Comparison of ENCODE assay signal across 8 cellular contexts in genomic region chr16:49281481-49281842, GRCh38. TPM values are rescaled to one million over a fixed set of nuclear protein-coding genes. Genes with fewer than 3 reads are reported as not detected.
DNase-seq lines count a peak whose midpoint lies in the region; ATAC-seq and TF ChIP-seq lines count a peak whose summit lies in the region.

Gene CBLN1 (minus strand): TSS chr16:49281838. CDS start chr16:49281465, 373 bp downstream.

- H3K27ac Mint-ChIP-seq in glutamatergic neuron (ENCODE audit: unreplicated experiment): no peak within 1 kb of the TSS

- DNase-seq in OCI-LY7 (ENCODE audit: low spot score): no peak
- no peak for DNase-seq in glutamatergic neuron
- no peak for DNase-seq in NCI-H1105 treated with DMSO at 0.1 percent for 48 hours (lab: John Stamatoyannopoulos, UW)
- no peak for DNase-seq in DMS79 treated with DMSO at 0.1 percent for 48 hours (lab: John Stamatoyannopoulos, UW)
- no peak for DNase-seq in OCI-M1 (lab: John Stamatoyannopoulos, UW)

- no peaks in the 10 kb centered on the region for H3K36me3 ChIP-seq in OCI-LY7 (ENCODE audit: insufficient read depth, low read length)

- peaks cover 16% of the 10 kb centered on the region for H3K9me3 Mint-ChIP-seq in glutamatergic neuron (ENCODE audit: unreplicated experiment)

- BruUV-seq in OCI-LY7 (replicated peaks; lab: Mats Ljungman, UMichigan): no TSS peak

- no peaks in the 10 kb centered on the region for H3K9me2 ChIP-seq in OCI-LY7 (ENCODE audit: insufficient read depth, low read length)

- peaks cover under 1% of the 10 kb centered on the region for H3K36me3 Mint-ChIP-seq in glutamatergic neuron (ENCODE audit: unreplicated experiment)

- H3K27me3 Mint-ChIP-seq in glutamatergic neuron (ENCODE audit: unreplicated experiment): peaks cover 32% of the 10 kb centered on the region

- H3K27ac ChIP-seq in OCI-LY7 (ENCODE audit: low read depth, low read length, poor library complexity, severe bottlenecking) (peak within 1 kb of the TSS; percentile 66), skin epidermis (no peak within 1 kb of the TSS)

- intact Hi-C loops in OCI-LY7 (cut with micrococcal nuclease; ENCODE audit: unreplicated experiment): loop anchor here (5.0 to 10.0 kb wide), 2 partner anchors 56 to 897 kb away; partner anchors contain the start of gene SIAH1

- peak within 1 kb of the TSS; percentile 72 for H3K4me3 ChIP-seq in OCI-LY7 (ENCODE audit: low read depth, low read length, poor library complexity, severe bottlenecking)
- peak within 1 kb of the TSS in 5 of 7 experiments; percentile 19 to 48 (median 31) for H3K4me3 ChIP-seq in skin epidermis

- H3K79me2 ChIP-seq in OCI-LY7 (ENCODE audit: insufficient read depth, low read depth, low read length): no peaks in the 10 kb centered on the region

- no peaks in the 10 kb centered on the region for H3K9me3 ChIP-seq in OCI-LY7 (ENCODE audit: low read length)

- CTCF ChIA-PET in OCI-LY7 (lab: Charles Lee; ENCODE audit: unreplicated experiment): no interaction called here

- peaks cover 8% of the 10 kb centered on the region for H3K4me1 ChIP-seq in OCI-LY7 (ENCODE audit: insufficient read depth, low read length, poor library complexity, severe bottlenecking)

- ATAC-seq in GM21786 (IDR thresholded peaks at IDR 0.05; ENCODE audit: unreplicated experiment) (peak; percentile 7), HG02678 (IDR thresholded peaks at IDR 0.05; ENCODE audit: unreplicated experiment) (no peak)

- TF ChIP-seq CTCF in OCI-LY7 (conservative IDR thresholded peaks at IDR 0.05; ENCODE audit: low read length) (no peak), glutamatergic neuron (IDR thresholded peaks at IDR 0.05; ENCODE audit: partially characterized antibody, unreplicated experiment) (no peak)

- H3K4me1 Mint-ChIP-seq in glutamatergic neuron (ENCODE audit: low read depth, unreplicated experiment): peaks cover 14% of the 10 kb centered on the region

- H3K4me3 Mint-ChIP-seq in glutamatergic neuron (ENCODE audit: unreplicated experiment): peak within 1 kb of the TSS; percentile 91

- peak within 1 kb of the TSS; percentile 85 for H3K4me2 ChIP-seq in OCI-LY7 (ENCODE audit: low read length)

- H2AFZ ChIP-seq in OCI-LY7 (ENCODE audit: low read length): peak within 1 kb of the TSS; percentile 95

- POLR2A ChIA-PET in OCI-LY7 (lab: Charles Lee): no interaction called here

- no peaks in the 10 kb centered on the region for H4K20me1 ChIP-seq in OCI-LY7 (ENCODE audit: insufficient read depth, low read length)

RNA-seq across cellular contexts. Expression of gene CBLN1, which starts in this region (rescaled TPM):
- total RNA-seq in OCI-LY7 (2014; rRNA removed; shearing (Covaris generic)): 2.9 and 4.4 TPM in 2 replicates
- total RNA-seq in OCI-LY7 (2022) (0.96 and 1.4 TPM in 2 replicates), glutamatergic neuron (ENCODE audit: unreplicated experiment) (21.7 TPM)
